ENCODE assay signal across 36 cellular contexts in genomic region chr15:89482139-89482538, GRCh38. TPM values are rescaled to one million over a fixed set of nuclear protein-coding genes. Genes with fewer than 3 reads are reported as not detected.
A peak's percentile ranks its signal among the peaks of the same experiment; 100 is the strongest.
DNase-seq lines count a peak whose midpoint lies in the region; ATAC-seq, FAIRE-seq and TF ChIP-seq lines count a peak whose summit lies in the region.
"Had no signal": no experiment of that assay in that cellular context is flagged by ENCODE, and none has a peak within 500 bp of the region (broad histone marks: within the 10 kb centered on the region; RNA-seq: fewer than 3 reads in every experiment).

No MANE protein-coding gene starts in this region.

- H3K9me3 ChIP-seq in SK-N-SH (no peaks in the 10 kb centered on the region), IMR-90 (ENCODE audit: control insufficient read depth, insufficient read depth, low read length) (no peaks in the 10 kb centered on the region)
- H3K9me3 ChIP-seq: BE2C, SJSA1 had no signal

- H3K4me1 ChIP-seq in SK-N-SH (ENCODE audit: control insufficient read depth in 1 of 2, insufficient read depth in 2 of 2, low read depth in 1 of 2, low read length in 1 of 2), result no peaks in the 10 kb centered on the region
- no peaks in the 10 kb centered on the region for H3K4me1 ChIP-seq in IMR-90 (ENCODE audit: control insufficient read depth, insufficient read depth, low read length)
- H3K4me1 ChIP-seq: BE2C, SJSA1 had no signal

- no peak overlapping the region for H2BK15ac ChIP-seq in IMR-90 (ENCODE audit: low read depth, low read length)

- H3K27ac ChIP-seq in SK-N-SH (ENCODE audit: low read depth in 2 of 2, low read length in 1 of 2) (no peak overlapping the region), IMR-90 (ENCODE audit: insufficient read depth, low read length) (no peak overlapping the region)
- H3K27ac ChIP-seq: 22Rv1, SJSA1 had no signal

- H3K4me1 Mint-ChIP-seq in natural killer cell, result peaks cover 6 to 13% of the 10 kb centered on the region in 2 donors

- H3K36me3 Mint-ChIP-seq in natural killer cell, result no peaks in the 10 kb centered on the region
- H3K36me3 Mint-ChIP-seq: CD14-positive monocyte had no signal

- no peak overlapping the region for H2BK5ac ChIP-seq in IMR-90 (ENCODE audit: low read depth, low read length, poor library complexity, severe bottlenecking)

- no peak overlapping the region for H2AK9ac ChIP-seq in IMR-90 (replicated peaks; ENCODE audit: low read depth, low read length, poor library complexity)

- H3K4me2 ChIP-seq in SK-N-SH (no peak overlapping the region), IMR-90 (ENCODE audit: low read depth, low read length) (no peak overlapping the region)

- TF ChIP-seq RAD21 in SK-N-SH (IDR thresholded peaks at IDR 0.05; ENCODE audit: low read length), result no peak
- no peak for TF ChIP-seq RAD21 in IMR-90 (IDR thresholded peaks at IDR 0.05; ENCODE audit: low read length)

- H4K20me1 ChIP-seq in SK-N-SH (ENCODE audit: insufficient read depth) (no peaks in the 10 kb centered on the region), IMR-90 (ENCODE audit: insufficient read depth, low read length) (no peaks in the 10 kb centered on the region)

- ATAC-seq in SK-N-SH treated with all-trans-retinoic acid at 6 μM for 48 hours (peak; percentile 20; the same call in 2 of the 3 replicates), IMR-90 (ENCODE audit: low read depth) (peak; percentile 21; the same call in 1 of the 2 replicates), natural killer cell (no peak)
- ATAC-seq: GM12878, HepG2, K562, PC-3, Right ventricle myocardium inferior had no signal

- H3K18ac ChIP-seq in IMR-90 (ENCODE audit: low read depth, low read length), result no peak overlapping the region

- WGBS in SK-N-SH (ENCODE audit: low lambda C conversion rate), result 75% methylated on average over 5 of the region's 5 CpGs
- WGBS in IMR-90 (ENCODE audit: extremely low coverage in 2 of 2, insufficient read length in 1 of 2), 2 experiments, result no CpG with 5 or more reads among the region's 5 CpGs

- H2BK20ac ChIP-seq in IMR-90 (ENCODE audit: low read depth, low read length), result no peak overlapping the region

- H2AK5ac ChIP-seq in IMR-90 (ENCODE audit: low read depth, low read length), result no peak overlapping the region

- FAIRE-seq in bronchial epithelial cell (lab: Jason Lieb, UNC) (no peak), frontal cortex (lab: Jason Lieb, UNC) (no peak)
- FAIRE-seq: GM12878, H54, HepG2, K562 had no signal

- no peaks in the 10 kb centered on the region for H3K79me1 ChIP-seq in IMR-90 (ENCODE audit: low read depth in 1 of 2, low read length in 2 of 2)

- no peak for TF ChIP-seq EP300 in SK-N-SH (IDR thresholded peaks at IDR 0.05; ENCODE audit: borderline replicate concordance in 1 of 2, low read depth in 1 of 2, low read length in 1 of 2)

- H3K4me3 Mint-ChIP-seq in natural killer cell, result no peak overlapping the region
- H3K4me3 Mint-ChIP-seq: CD14-positive monocyte; CD8-positive, alpha-beta memory T cell had no signal

- H2BK120ac ChIP-seq in IMR-90 (ENCODE audit: low read depth, low read length), result no peak overlapping the region

- H3K9me1 ChIP-seq in IMR-90 (ENCODE audit: insufficient read depth, low read length), result no peaks in the 10 kb centered on the region

- H3K9me3 Mint-ChIP-seq in natural killer cell, result no peaks in the 10 kb centered on the region

- H3K4ac ChIP-seq in IMR-90 (ENCODE audit: low read depth, low read length), result no peak overlapping the region

- no peak overlapping the region for H2AFZ ChIP-seq in SK-N-SH (ENCODE audit: low read depth)
- H2AFZ ChIP-seq in IMR-90 (replicated peaks; ENCODE audit: low read length, poor library complexity), result no peak overlapping the region

- no peak overlapping the region for H4K8ac ChIP-seq in IMR-90 (ENCODE audit: low read depth in 2 of 2, low read length in 2 of 2)

- TF ChIP-seq CTCF in SK-N-SH (IDR thresholded peaks at IDR 0.05) (no peak), IMR-90 (conservative IDR thresholded peaks at IDR 0.05; ENCODE audit: low read depth, low read length) (no peak), bronchial epithelial cell (IDR thresholded peaks at IDR 0.05; ENCODE audit: insufficient read depth, low read length, severe bottlenecking) (no peak), natural killer cell (IDR thresholded peaks at IDR 0.05) (no peak)

- H3K4me3 ChIP-seq in SK-N-SH (ENCODE audit: low read depth in 2 of 2, low read length in 1 of 2), result no peak overlapping the region
- no peak overlapping the region for H3K4me3 ChIP-seq in IMR-90 (ENCODE audit: insufficient read depth, low read depth, low read length)
- H3K4me3 ChIP-seq in bronchial epithelial cell (ENCODE audit: low read depth, low read length), result no peak overlapping the region
- H3K4me3 ChIP-seq: GM12878, K562, SJSA1 had no signal

- H3K27me3 ChIP-seq in SK-N-SH (ENCODE audit: insufficient read depth), result no peaks in the 10 kb centered on the region
- H3K27me3 ChIP-seq in IMR-90 (ENCODE audit: control insufficient read depth, insufficient read depth, low read length), result peaks cover 25% of the 10 kb centered on the region
- H3K27me3 ChIP-seq in bronchial epithelial cell (ENCODE audit: control insufficient read depth, insufficient read depth, low read length), result no peaks in the 10 kb centered on the region
- H3K27me3 ChIP-seq: BE2C had no signal

- no peak overlapping the region for H3K14ac ChIP-seq in IMR-90 (replicated peaks; ENCODE audit: low read depth, low read length)

- dilution Hi-C loops in IMR-90 (cut with HindIII; ENCODE audit: low sequenced_read_pairs, unreplicated experiment), result no loop called here

- no peak overlapping the region for H3K9ac ChIP-seq in SK-N-SH
- H3K9ac ChIP-seq in IMR-90 (ENCODE audit: low read depth, low read length), result no peak overlapping the region

- H3K56ac ChIP-seq in IMR-90 (ENCODE audit: extremely low read depth, insufficient read depth, low read length), result no peak overlapping the region

- peaks cover 14 to 23% of the 10 kb centered on the region in 2 donors for H3K27me3 Mint-ChIP-seq in natural killer cell (ENCODE audit: low read depth in 2 of 2)

- H3K79me2 ChIP-seq in SK-N-SH (ENCODE audit: insufficient read depth), result no peaks in the 10 kb centered on the region

- H3K27ac Mint-ChIP-seq in natural killer cell, result no peak overlapping the region
- H3K27ac Mint-ChIP-seq: CD14-positive monocyte; CD8-positive, alpha-beta memory T cell had no signal

- no peaks in the 10 kb centered on the region for H3K9me2 ChIP-seq in SK-N-SH

- no peak overlapping the region for H4K5ac ChIP-seq in IMR-90 (ENCODE audit: low read depth, low read length)

- H3F3A ChIP-seq in SK-N-SH (replicated peaks; ENCODE audit: insufficient read depth), result peaks cover 4% of the 10 kb centered on the region

- BruUV-seq in IMR-90 (replicated peaks; lab: Mats Ljungman, UMichigan), result no TSS peak

- in situ Hi-C loops in IMR-90 (cut with MboI; ENCODE audit: low sequenced_read_pairs), result no loop called here

- POLR2A ChIA-PET in SK-N-SH (lab: Yijun Ruan, JAX) (no interaction called here), IMR-90 (lab: Charles Lee; ENCODE audit: unreplicated experiment) (no interaction called here)

- no peak overlapping the region for H4K91ac ChIP-seq in IMR-90 (ENCODE audit: insufficient read depth, low read depth, low read length)

- intact Hi-C loops in IMR-90 (cut with micrococcal nuclease) (no loop called here), natural killer cell (cut with micrococcal nuclease) (no loop called here)

- H3K36me3 ChIP-seq in SK-N-SH (replicated peaks in 1 of 2; ENCODE audit: control insufficient read depth in 1 of 2, insufficient read depth in 2 of 2, low read length in 1 of 2) (no peaks in the 10 kb centered on the region), IMR-90 (ENCODE audit: control insufficient read depth, insufficient read depth, low read length) (no peaks in the 10 kb centered on the region), bronchial epithelial cell (ENCODE audit: control insufficient read depth, insufficient read depth, low read length) (no peaks in the 10 kb centered on the region)
- H3K36me3 ChIP-seq: BE2C, SJSA1 had no signal

- no peak for TF ChIP-seq POLR2A in IMR-90 (IDR thresholded peaks at IDR 0.05; ENCODE audit: low read depth, low read length)

- no peak for DNase-seq in SK-N-SH
- DNase-seq in IMR-90, result no peak
- peak; percentile 38 for DNase-seq in bronchial epithelial cell (ENCODE audit: low read depth)
- no peak for DNase-seq in SIG-M5 treated with dmso at 0.1 percent for 504 hours (lab: John Stamatoyannopoulos, UW; ENCODE audit: unreplicated experiment)
- DNase-seq in frontal cortex (ENCODE audit: low spot score in 2 of 2), result no peak
- DNase-seq in natural killer cell, result no peak
- DNase-seq: ACHN; BE2C; Calu3; CD8-positive, alpha-beta memory T cell; DMS153; DND-41; GDM1; Kasumi-1; MV-4-11; NCI-H1105 treated with DMSO at 0.1 percent for 48 hours; NCI-H146; NCI-H1930; NCI-H2107; NCI-H446 treated with DMSO at 0.1 percent for 48 hours; NCI-H526; NCI-H82; NK-92 treated with Interleukin-12 subunit alpha and Interleukin-12 subunit beta, amount 100 ng/mL, for 24 hours; PC-3 had no signal

- CTCF ChIA-PET in SK-N-SH (lab: Yijun Ruan, JAX) (interaction anchor here (0.7 to 17.0 kb wide), 5 partner anchors 10 to 124 kb away, joined by 4 to 305 read pairs (median 8); no protein-coding TSS in a partner anchor), IMR-90 (lab: Yijun Ruan, JAX) (no interaction called here)

- no peak overlapping the region for H3K23ac ChIP-seq in IMR-90 (ENCODE audit: low read depth, low read length)

TF ChIP-seq in SK-N-SH treated with all-trans-retinoic acid at 6 μM for 48 hours, 23 proteins besides CTCF, POLR2A, EP300 and RAD21 (continues in another document):
- TF ChIP-seq ARNTL (CRISPR knock-in tag; IDR thresholded peaks at IDR 0.05; ENCODE audit: borderline replicate concordance, low read depth) (no peak), ZC3H10 (CRISPR knock-in tag; IDR thresholded peaks at IDR 0.05) (no peak)

TF ChIP-seq in SK-N-SH, 30 proteins besides CTCF, POLR2A, EP300 and RAD21 (continues in another document):
- no peak for TF ChIP-seq SIN3A (IDR thresholded peaks at IDR 0.05; ENCODE audit: borderline replicate concordance, low read depth, low read length)
- TF ChIP-seq ELF1 (IDR thresholded peaks at IDR 0.05), result no peak
- no peak for TF ChIP-seq NFIC (IDR thresholded peaks at IDR 0.05; ENCODE audit: borderline replicate concordance)
- TF ChIP-seq MXI1 (IDR thresholded peaks at IDR 0.05; ENCODE audit: low read depth, low read length), result no peak

TF ChIP-seq in IMR-90, 13 proteins besides CTCF, POLR2A, EP300 and RAD21 (continues in another document):
- TF ChIP-seq BHLHE40 (IDR thresholded peaks at IDR 0.05; ENCODE audit: low read depth, low read length), result no peak

RNA-seq across cellular contexts. Expression of gene RHCG, which starts 14.2 kb away (rescaled TPM):
- polyA plus RNA-seq in SK-N-SH (2012; rRNA removed) (not detected in 2 replicates), IMR-90 (2012; rRNA removed) (not detected in 2 replicates)
- not detected in 2 replicates for polyA plus RNA-seq in SK-N-SH (2012; cell fraction: cytosol; rRNA removed)
- polyA plus RNA-seq in SK-N-SH (2012; cell fraction: nucleus; rRNA removed), result not detected in 2 replicates
- total RNA-seq in IMR-90 (2012; rRNA removed) (not detected in 2 replicates), bronchial epithelial cell (247 and 322 TPM in 2 replicates), frontal cortex (4.1 TPM), natural killer cell (not detected)
- polyA plus RNA-seq in IMR-90 (2012; cell fraction: cytosol; rRNA removed), result not detected in 2 replicates
- not detected in 2 replicates for polyA plus RNA-seq in IMR-90 (2012; cell fraction: nucleus; rRNA removed; ENCODE audit: low replicate concordance)
- total RNA-seq: CD8-positive, alpha-beta memory T cell; HepG2; HT-29; K562; MCF 10A; PC-3; Right ventricle myocardium inferior; RPMI7951; SJSA1 had no signal
- polyA plus RNA-seq: CD14-positive monocyte; CD8-positive, alpha-beta memory T cell; HepG2; K562 had no signal

Comparison
In these comparisons a context has a peak if more than half of its experiments do, and no peak if none do; other contexts are left out.
1. ATAC-seq: peak in SK-N-SH treated with all-trans-retinoic acid at 6 μM for 48 hours (single experiment) and IMR-90 (single experiment); none in natural killer cell (0 of 3).
2. RNA of gene RHCG, which starts 14.2 kb away (total RNA-seq): 247 to 322 TPM in bronchial epithelial cell; 4.1 TPM in frontal cortex (single experiment), not detected in IMR-90 and not detected in natural killer cell; every median in the first group is over 10 times any median in the second.